16 cellular contexts compared by ENCODE assay signal in genomic region chr22:20178075-20178921, GRCh38. TPM values are rescaled to one million over a fixed set of nuclear protein-coding genes. Genes with fewer than 3 reads are reported as not detected.
DNase-seq lines count a peak whose midpoint lies in the region; ATAC-seq and TF ChIP-seq lines count a peak whose summit lies in the region.
"Had no signal": no experiment of that assay in that cellular context is flagged by ENCODE, and none has a peak within 500 bp of the region (broad histone marks: within the 10 kb centered on the region; RNA-seq: fewer than 3 reads in every experiment).

No MANE protein-coding gene starts in this region.

- no peak overlapping the region for H3K4me3 Mint-ChIP-seq in WTC11
- H3K4me3 Mint-ChIP-seq: CD4-positive, alpha-beta T cell; GM23338; IgD-negative memory B cell had no signal

- POLR2A ChIA-PET in HEK293T (lab: Yijun Ruan, JAX), result interaction anchor here (0.9 kb wide), 1 partner anchor 18 kb away, joined by 3 read pairs; no protein-coding TSS in a partner anchor
- POLR2A ChIA-PET in WTC11 (lab: Charles Lee), result no interaction called here
- POLR2A ChIA-PET in A673 (lab: Charles Lee; ENCODE audit: low non-redundant PET), result no interaction called here

- DNase-seq in HEK293T (ENCODE audit: extremely low spot score) (no peak), WTC11 (ENCODE audit: low spot score) (no peak), left kidney (ENCODE audit: low read depth, low spot score) (peak; percentile 45), NCI-H510A (lab: John Stamatoyannopoulos, UW) (no peak), T1000 (lab: John Stamatoyannopoulos, UW) (no peak), A673 (ENCODE audit: low spot score) (no peak)
- DNase-seq: C1 segment of cervical spinal cord; Caco-2; CD4-positive, alpha-beta T cell; H7; KG1 had no signal

- no peak overlapping the region for H3K27ac Mint-ChIP-seq in WTC11
- H3K27ac Mint-ChIP-seq: CD4-positive, alpha-beta T cell; GM23338; IgD-negative memory B cell had no signal

- TF ChIP-seq CTCF in WTC11 (IDR thresholded peaks at IDR 0.05), result no peak
- no peak for TF ChIP-seq CTCF in A673 (conservative IDR thresholded peaks at IDR 0.05; ENCODE audit: low read depth, low read length)

- ATAC-seq in WTC11, result no peak
- no peak for ATAC-seq in activated CD4-positive, CD25-positive, alpha-beta regulatory T cell treated with anti-CD3 and anti-CD28 coated beads, Interleukin-2, amount 50 U/mL, for 24 hours
- ATAC-seq: GM23338, HCT116, HepG2 had no signal

- no peak overlapping the region for H3K27ac ChIP-seq in A673 (ENCODE audit: low read depth, low read length, poor library complexity, severe bottlenecking)

- CTCF ChIA-PET in HEK293T (lab: Yijun Ruan, JAX), result interaction anchor here (1.4 kb wide), 1 partner anchor 9 kb away, joined by 4 read pairs; no protein-coding TSS in a partner anchor
- CTCF ChIA-PET in WTC11 (lab: Charles Lee), result interaction anchor here (1.3 to 4.4 kb wide), 4 partner anchors 8 to 21 kb away, joined by 3 to 25 read pairs (median 4); no protein-coding TSS in a partner anchor
- CTCF ChIA-PET in A673 (lab: Charles Lee), result interaction anchor here (0.6 kb wide), 1 partner anchor 12 kb away, joined by 3 read pairs; no protein-coding TSS in a partner anchor

- H3K4me1 Mint-ChIP-seq in WTC11, result no peaks in the 10 kb centered on the region
- H3K4me1 Mint-ChIP-seq: GM23338, IgD-negative memory B cell had no signal

- H3K36me3 ChIP-seq in A673 (ENCODE audit: insufficient read depth, low read length, poor library complexity, severe bottlenecking), result no peaks in the 10 kb centered on the region

- BruUV-seq in A673 (replicated peaks; lab: Mats Ljungman, UMichigan), result no TSS peak

- H3K9me3 Mint-ChIP-seq in WTC11, result no peaks in the 10 kb centered on the region
- H3K9me3 Mint-ChIP-seq: CD4-positive, alpha-beta T cell; GM23338; IgD-negative memory B cell had no signal

- no peaks in the 10 kb centered on the region for H3K4me1 ChIP-seq in A673 (ENCODE audit: insufficient read depth, low read length, poor library complexity, severe bottlenecking)

- H3K36me3 Mint-ChIP-seq in WTC11, result no peaks in the 10 kb centered on the region
- H3K36me3 Mint-ChIP-seq: IgD-negative memory B cell had no signal

- H3K9me3 ChIP-seq in A673 (ENCODE audit: low read depth, low read length, poor library complexity, severe bottlenecking), result no peaks in the 10 kb centered on the region
- H3K9me3 ChIP-seq: Caco-2 had no signal

- H3K27me3 Mint-ChIP-seq in WTC11 (ENCODE audit: low read depth), result no peaks in the 10 kb centered on the region
- H3K27me3 Mint-ChIP-seq: CD4-positive, alpha-beta T cell had no signal

- intact Hi-C loops in A673 (cut with micrococcal nuclease; ENCODE audit: unreplicated experiment), result no loop called here

- no peaks in the 10 kb centered on the region for H3K27me3 ChIP-seq in A673 (replicated peaks; ENCODE audit: insufficient read depth, low read depth, low read length, poor library complexity)

- H3K4me3 ChIP-seq in A673 (ENCODE audit: low read depth, low read length, poor library complexity, severe bottlenecking), result no peak overlapping the region
- H3K4me3 ChIP-seq: GM23338 had no signal

TF ChIP-seq in HEK293T, 16 proteins besides CTCF, POLR2A, EP300 and RAD21:
- TF ChIP-seq PKNOX1 (IDR thresholded peaks at IDR 0.05) (peak; percentile 47; the same call in 1 of the 2 replicates), FOXK2 (IDR thresholded peaks at IDR 0.05) (no peak), ELF4 (IDR thresholded peaks at IDR 0.05) (no peak)

TF ChIP-seq in WTC11, 78 proteins besides CTCF, POLR2A, EP300 and RAD21:
- TF ChIP-seq SMAD3 (CRISPR knock-in tag; IDR thresholded peaks at IDR 0.05; ENCODE audit: borderline replicate concordance) (no peak), E2F4 (CRISPR knock-in tag; IDR thresholded peaks at IDR 0.05; ENCODE audit: borderline replicate concordance, low read depth) (no peak), NR2C2 (CRISPR knock-in tag; IDR thresholded peaks at IDR 0.05) (0 out of 2 replicates have a peak, but pooled peaks have one; percentile 44)

RNA-seq across cellular contexts. Expression of gene CCDC188, which starts 27.4 kb away (rescaled TPM):
- not detected in 3 replicates for total RNA-seq in WTC11 (2021)
- not detected in 2 replicates for total RNA-seq in A673 (2021)
- total RNA-seq: Caco-2; CD4-positive, alpha-beta T cell; GM23338; H7; HepG2 had no signal

RNA-seq across cellular contexts. Expression of gene ZDHHC8, which starts 46.7 kb away (rescaled TPM):
- total RNA-seq in WTC11 (2021), result 72.3 to 79.7 TPM (median 77.6 TPM) in 3 replicates
- 58.8 and 60.2 TPM in 2 replicates for total RNA-seq in A673 (2021)
